Comparison of ENCODE assay signal across 38 cellular contexts in genomic region chr14:25436906-25437305, GRCh38.
"Had no signal": no experiment of that assay in that cellular context is flagged by ENCODE, and none has a peak within 500 bp of the region (broad histone marks: within the 10 kb centered on the region; RNA-seq: fewer than 3 reads in every experiment).

No MANE protein-coding gene starts in this region.

- H3K27me3 Mint-ChIP-seq: activated B cell treated with CpG ODN at 0.5 μM for 24 hours; activated CD4-positive, alpha-beta memory T cell treated with anti-CD3 and anti-CD28 coated beads for 36 hours; activated CD4-positive, alpha-beta T cell treated with anti-CD3 and anti-CD28 coated beads, Interleukin-2, amount 10 ng/mL, durations not matched to agents 24 days and 14 days; activated CD8-positive, alpha-beta T cell treated with anti-CD3 and anti-CD28 coated beads for 36 hours; activated naive CD8-positive, alpha-beta T cell treated with anti-CD3 and anti-CD28 coated beads for 36 hours; activated T-helper 17 cell treated with anti-CD3 and anti-CD28 coated beads, Interleukin-2, amount 50 U/mL, for 72 hours; central memory CD8-positive, alpha-beta T cell had no signal

- H3K9me3 Mint-ChIP-seq: activated CD4-positive, alpha-beta T cell treated with anti-CD3 and anti-CD28 coated beads, Interleukin-2, amount 10 ng/mL, durations not matched to agents 24 days and 14 days; activated CD8-positive, alpha-beta T cell treated with anti-CD3 and anti-CD28 coated beads for 36 hours had no signal

- DNase-seq: activated B cell treated with CpG ODN at 0.5 μM for 24 hours; activated CD4-positive, alpha-beta memory T cell treated with anti-CD3 and anti-CD28 coated beads for 36 hours; activated CD4-positive, alpha-beta T cell treated with anti-CD3 and anti-CD28 coated beads for 4 hours; activated CD4-positive, alpha-beta T cell treated with anti-CD3 and anti-CD28 coated beads, Interleukin-2, amount 10 ng/mL, durations not matched to agents 24 days and 14 days; activated CD4-positive, alpha-beta T cell treated with anti-CD3 and anti-CD28 coated beads, Interleukin-2, amount 50 U/mL, for 1 hour; activated CD4-positive, alpha-beta T cell treated with anti-CD3 and anti-CD28 coated beads, Interleukin-2, amount 50 U/mL, for 4 hours; activated CD4-positive, CD25-positive, alpha-beta regulatory T cell treated with anti-CD3 and anti-CD28 coated beads, Interleukin-2, amount 50 U/mL, for 72 hours; activated CD8-positive, alpha-beta memory T cell treated with anti-CD3 and anti-CD28 coated beads, Interleukin-2, amount 50 U/mL, for 4 hours; activated CD8-positive, alpha-beta T cell treated with anti-CD3 and anti-CD28 coated beads for 36 hours; activated effector memory CD4-positive, alpha-beta T cell treated with anti-CD3 and anti-CD28 coated beads, Interleukin-2, amount 50 U/mL, for 16 hours; activated gamma-delta T cell treated with Interleukin-2 at 50 U/mL for 16 hours; activated naive CD4-positive, alpha-beta T cell; activated naive CD4-positive, alpha-beta T cell treated with anti-CD3 and anti-CD28 coated beads for 36 hours; activated naive CD4-positive, alpha-beta T cell treated with anti-CD3 and anti-CD28 coated beads, Interleukin-2, amount 50 U/mL, for 16 hours; activated naive CD8-positive, alpha-beta T cell treated with anti-CD3 and anti-CD28 coated beads for 36 hours; activated T-cell treated with anti-CD3 and anti-CD28 coated beads for 4 hours; activated T-cell treated with anti-CD3 and anti-CD28 coated beads, Interleukin-2, amount 50 U/mL, for 1 hour; activated T-cell treated with anti-CD3 and anti-CD28 coated beads, Interleukin-2, amount 50 U/mL, for 4 hours; activated T-cell treated with anti-CD3 and anti-CD28 coated beads, Interleukin-2, amount 50 U/mL, for 72 hours; adrenal gland; amniotic stem cell; aorta; caudate nucleus; cerebellar nuclear complex; T-helper 1 cell; T-helper 2 cell; T-helper 9 cell had no signal

- H3K4me1 ChIP-seq: adrenal gland had no signal

- H3K36me3 Mint-ChIP-seq: activated CD4-positive, alpha-beta memory T cell treated with anti-CD3 and anti-CD28 coated beads for 36 hours; activated naive CD8-positive, alpha-beta T cell treated with anti-CD3 and anti-CD28 coated beads for 36 hours; brain had no signal

- H3K4me1 Mint-ChIP-seq: activated B cell treated with CpG ODN at 0.5 μM for 24 hours; activated CD4-positive, alpha-beta T cell treated with anti-CD3 and anti-CD28 coated beads, Interleukin-2, amount 10 ng/mL, durations not matched to agents 24 days and 14 days; activated naive CD8-positive, alpha-beta T cell treated with anti-CD3 and anti-CD28 coated beads for 36 hours; activated T-helper 17 cell treated with anti-CD3 and anti-CD28 coated beads, Interleukin-2, amount 50 U/mL, for 72 hours; brain; central memory CD8-positive, alpha-beta T cell had no signal

- H3K4me3 ChIP-seq: adrenal gland, cardiac muscle cell had no signal

- FAIRE-seq: bronchial epithelial cell, TTC549 had no signal

- H3K27me3 ChIP-seq: adrenal gland, cardiac muscle cell had no signal

- H3K36me3 ChIP-seq: adrenal gland, cardiac muscle cell had no signal

- H3K27ac ChIP-seq: adrenal gland, cardiac muscle cell, VCaP had no signal

- H3K4me3 Mint-ChIP-seq: activated B cell treated with CpG ODN at 0.5 μM for 24 hours; activated CD4-positive, alpha-beta memory T cell treated with anti-CD3 and anti-CD28 coated beads for 36 hours; activated CD4-positive, alpha-beta T cell treated with anti-CD3 and anti-CD28 coated beads, Interleukin-2, amount 10 ng/mL, durations not matched to agents 24 days and 14 days; activated CD8-positive, alpha-beta T cell treated with anti-CD3 and anti-CD28 coated beads for 36 hours; activated naive CD4-positive, alpha-beta T cell treated with anti-CD3 and anti-CD28 coated beads for 36 hours; activated naive CD8-positive, alpha-beta T cell treated with anti-CD3 and anti-CD28 coated beads for 36 hours; activated T-cell treated with anti-CD3 and anti-CD28 coated beads, Interleukin-2, amount 50 U/mL, for 4 hours; activated T-cell treated with anti-CD3 and anti-CD28 coated beads, Interleukin-2, amount 50 U/mL, for 72 hours; activated T-helper 1 cell treated with anti-CD3 and anti-CD28 coated beads, Interleukin-12 subunit alpha, Interleukin-12 subunit beta, Interleukin-2, Interleukin-4 antibody, amounts not matched to agents 30 ng/mL and 10 ng/mL and 1 ng/mL, durations not matched to agents 14 hours and 24 hours and 36 hours; activated T-helper 17 cell treated with anti-CD3 and anti-CD28 coated beads, Interleukin-2, amount 50 U/mL, for 72 hours; brain; central memory CD8-positive, alpha-beta T cell; T-helper 1 cell treated with Interleukin-12 subunit alpha and Interleukin-12 subunit beta and Interleukin-4 antibody, amounts not matched to agents 30 μg/mL and 1 μg/mL, for 36 hours; T-helper 2 cell treated with Interferon-gamma antibody and Interleukin-4, amounts not matched to agents 5 μg/mL and 100 μg/mL, for 36 hours had no signal

- H3K9me3 ChIP-seq: adrenal gland had no signal

- H3K27ac Mint-ChIP-seq: activated B cell treated with CpG ODN at 0.5 μM for 24 hours; activated CD4-positive, alpha-beta memory T cell treated with anti-CD3 and anti-CD28 coated beads for 36 hours; activated CD4-positive, alpha-beta T cell treated with anti-CD3 and anti-CD28 coated beads, Interleukin-2, amount 10 ng/mL, durations not matched to agents 24 days and 14 days; activated CD8-positive, alpha-beta T cell treated with anti-CD3 and anti-CD28 coated beads for 36 hours; activated naive CD4-positive, alpha-beta T cell treated with anti-CD3 and anti-CD28 coated beads for 36 hours; activated naive CD4-positive, alpha-beta T cell treated with anti-CD3 and anti-CD28 coated beads, Interleukin-2, amount 50 U/mL, for 72 hours; activated naive CD8-positive, alpha-beta T cell treated with anti-CD3 and anti-CD28 coated beads for 36 hours; activated T-cell treated with anti-CD3 and anti-CD28 coated beads, Interleukin-2, amount 50 U/mL, for 72 hours; activated T-helper 1 cell treated with anti-CD3 and anti-CD28 coated beads, Interleukin-12 subunit alpha, Interleukin-12 subunit beta, Interleukin-2, Interleukin-4 antibody, amounts not matched to agents 30 ng/mL and 10 ng/mL and 1 ng/mL, durations not matched to agents 14 hours and 24 hours and 36 hours; activated T-helper 17 cell treated with anti-CD3 and anti-CD28 coated beads, Interleukin-2, amount 50 U/mL, for 72 hours; brain; T-helper 1 cell treated with Interleukin-12 subunit alpha and Interleukin-12 subunit beta and Interleukin-4 antibody, amounts not matched to agents 30 μg/mL and 1 μg/mL, for 36 hours; T-helper 2 cell treated with Interferon-gamma antibody and Interleukin-4, amounts not matched to agents 5 μg/mL and 100 μg/mL, for 36 hours had no signal
